Comparison of ENCODE assay signal across 8 cellular contexts in the genomic region with DNA sequence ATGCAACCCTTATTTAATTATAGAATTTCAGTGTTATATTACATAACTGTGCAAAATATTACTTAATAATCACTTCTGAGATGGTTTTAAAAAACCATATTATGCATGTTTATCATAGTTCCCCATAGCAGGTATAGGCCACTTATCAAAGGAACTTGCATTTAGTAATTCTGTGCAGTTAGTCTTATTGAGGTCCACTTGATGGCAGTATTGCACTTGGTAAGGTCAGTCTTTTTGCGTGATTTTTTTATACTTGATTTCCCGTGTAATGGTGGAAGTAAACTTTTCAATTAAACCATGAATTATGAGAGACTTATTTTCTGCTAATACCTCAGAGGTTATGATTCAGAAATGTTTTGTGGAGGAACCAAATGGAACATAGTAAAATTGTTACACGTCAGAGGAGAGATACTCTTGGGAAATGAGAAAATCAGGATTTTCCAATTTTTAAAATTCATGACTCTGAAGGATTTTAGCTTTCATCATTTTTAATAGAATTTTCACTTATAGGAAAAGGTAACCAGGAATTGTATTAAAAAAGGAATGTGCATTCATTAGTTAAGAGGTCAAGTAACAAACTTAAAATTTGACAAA.
DNase-seq lines count a peak whose midpoint lies in the region; ATAC-seq and TF ChIP-seq lines count a peak whose summit lies in the region.

No MANE protein-coding gene starts in this region.

- ATAC-seq in HG03432 (IDR thresholded peaks at IDR 0.05; ENCODE audit: unreplicated experiment): peak; percentile 65
- ATAC-seq in HG03457 (IDR thresholded peaks at IDR 0.05; ENCODE audit: unreplicated experiment): no peak
- no peak for ATAC-seq in GM18867 (IDR thresholded peaks at IDR 0.05; ENCODE audit: unreplicated experiment)

- H3K9ac ChIP-seq in OCI-LY3 (ENCODE audit: low read length): peak overlapping the region; percentile 35

- no peaks in the 10 kb centered on the region for H3K9me3 Mint-ChIP-seq in T-helper 2 cell treated with Interferon-gamma antibody and Interleukin-4, amounts not matched to agents 5 μg/mL and 100 μg/mL, for 36 hours

- peak overlapping the region; percentile 95 for H2AFZ ChIP-seq in OCI-LY3 (ENCODE audit: low read depth, low read length)

- peaks cover 4% of the 10 kb centered on the region; the same call in 1 of the 2 replicates for H3K4me1 ChIP-seq in OCI-LY3 (ENCODE audit: low read length)

- peak overlapping the region; percentile 67 for H3K4me3 ChIP-seq in OCI-LY3 (ENCODE audit: low read length)
- no peak overlapping the region for H3K4me3 ChIP-seq in epithelial cell of proximal tubule (ENCODE audit: low read depth, low read length)

- H4K20me1 ChIP-seq in OCI-LY3 (ENCODE audit: insufficient read depth, low read length): no peaks in the 10 kb centered on the region

- H3K4me2 ChIP-seq in OCI-LY3 (ENCODE audit: low read length): peak overlapping the region; percentile 78

- no peak overlapping the region for H3K27ac Mint-ChIP-seq in T-helper 2 cell treated with Interferon-gamma antibody and Interleukin-4, amounts not matched to agents 5 μg/mL and 100 μg/mL, for 36 hours

- H3K9me3 ChIP-seq in OCI-LY3 (ENCODE audit: insufficient read depth, low read length): no peaks in the 10 kb centered on the region

- no peaks in the 10 kb centered on the region for H3K36me3 Mint-ChIP-seq in T-helper 2 cell treated with Interferon-gamma antibody and Interleukin-4, amounts not matched to agents 5 μg/mL and 100 μg/mL, for 36 hours (ENCODE audit: low read depth)

- H3K36me3 ChIP-seq in OCI-LY3 (replicated peaks; ENCODE audit: low read depth, low read length): no peaks in the 10 kb centered on the region

- H3K27ac ChIP-seq in OCI-LY3 (ENCODE audit: low read length): no peak overlapping the region

- DNase-seq in EH (ENCODE audit: low read depth): peak; percentile 21
- peak; percentile 36 for DNase-seq in epithelial cell of proximal tubule (ENCODE audit: low read depth)
- peak; percentile 7 for DNase-seq in putamen (ENCODE audit: low spot score)
- no peak for DNase-seq in T-helper 2 cell treated with Interferon-gamma antibody and Interleukin-4, amounts not matched to agents 5 μg/mL and 100 μg/mL, for 36 hours (ENCODE audit: low spot score)

- H3K4me3 Mint-ChIP-seq in T-helper 2 cell treated with Interferon-gamma antibody and Interleukin-4, amounts not matched to agents 5 μg/mL and 100 μg/mL, for 36 hours: no peak overlapping the region

- H3K27me3 Mint-ChIP-seq in T-helper 2 cell treated with Interferon-gamma antibody and Interleukin-4, amounts not matched to agents 5 μg/mL and 100 μg/mL, for 36 hours (ENCODE audit: low read depth): no peaks in the 10 kb centered on the region

- H3K27me3 ChIP-seq in OCI-LY3 (ENCODE audit: low read depth, low read length): no peaks in the 10 kb centered on the region

- no peaks in the 10 kb centered on the region for H3K4me1 Mint-ChIP-seq in T-helper 2 cell treated with Interferon-gamma antibody and Interleukin-4, amounts not matched to agents 5 μg/mL and 100 μg/mL, for 36 hours (ENCODE audit: low read depth)

- no peaks in the 10 kb centered on the region for H3K79me2 ChIP-seq in OCI-LY3 (ENCODE audit: low read length)

- TF ChIP-seq CTCF in OCI-LY3 (IDR thresholded peaks at IDR 0.05; ENCODE audit: low read depth, low read length) (peak; percentile 88), epithelial cell of proximal tubule (conservative IDR thresholded peaks at IDR 0.05; ENCODE audit: low read depth, low read length) (peak; percentile 76)
